Comparison of ENCODE assay signal across 22 cellular contexts in the genomic region with DNA sequence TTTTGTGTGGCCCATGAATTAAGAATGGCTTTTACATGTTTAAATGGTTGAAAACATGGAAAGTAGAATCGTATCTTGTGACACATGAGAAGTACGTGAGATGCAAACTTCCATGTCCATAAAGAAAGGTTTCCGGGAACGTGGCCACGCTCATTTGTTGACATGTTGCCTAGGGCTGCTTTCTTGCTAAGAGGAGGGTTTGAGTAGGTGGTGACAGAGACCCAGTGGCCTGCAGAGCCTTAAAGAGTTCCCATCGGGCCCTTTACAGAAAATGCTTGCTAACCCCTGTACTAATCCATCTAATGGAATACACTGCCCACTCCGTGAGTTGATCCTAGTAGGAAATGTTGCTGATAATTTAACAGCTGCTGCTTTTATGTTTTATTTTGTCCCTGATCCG. TPM values are rescaled to one million over a fixed set of nuclear protein-coding genes. Genes with fewer than 3 reads are reported as not detected.
"Had no signal": no experiment of that assay in that cellular context is flagged by ENCODE, and none has a peak within 500 bp of the region (broad histone marks: within the 10 kb centered on the region; RNA-seq: fewer than 3 reads in every experiment).

No MANE protein-coding gene starts in this region.

RNA-seq across cellular contexts. Expression of a gene that starts 31.0 kb away (rescaled TPM):
- total RNA-seq: activated CD4-positive, alpha-beta memory T cell treated with anti-CD3 and anti-CD28 coated beads for 36 hours; activated CD4-positive, alpha-beta T cell treated with anti-CD3 and anti-CD28 coated beads for 36 hours; activated CD4-positive, alpha-beta T cell treated with anti-CD3 and anti-CD28 coated beads, Interleukin-2, amount 10 ng/mL, durations not matched to agents 24 days and 14 days; activated CD8-positive, alpha-beta memory T cell treated with anti-CD3 and anti-CD28 coated beads for 36 hours; activated CD8-positive, alpha-beta memory T cell treated with anti-CD3 and anti-CD28 coated beads, Interleukin-2, amount 10 ng/mL, durations not matched to agents 7 days and 5 days; activated CD8-positive, alpha-beta T cell treated with anti-CD3 and anti-CD28 coated beads, Interleukin-2, amount 10 ng/mL, durations not matched to agents 7 days and 5 days; activated naive CD8-positive, alpha-beta T cell treated with anti-CD3 and anti-CD28 coated beads, Interleukin-2, amount 10 ng/mL, durations not matched to agents 7 days and 5 days; activated T-helper 1 cell treated with anti-CD3 and anti-CD28 coated beads, Interleukin-12 subunit alpha, Interleukin-12 subunit beta, Interleukin-2, Interleukin-4 antibody, amounts not matched to agents 30 ng/mL and 10 ng/mL and 1 ng/mL, durations not matched to agents 14 hours and 24 hours and 36 hours; activated T-helper 2 cell treated with anti-CD3 and anti-CD28 coated beads, Interferon-gamma antibody, Interleukin-2, Interleukin-4, amounts not matched to agents 10 μg/mL and 5 μg/mL and 100 μg/mL, durations not matched to agents 14 hours and 24 hours and 36 hours; ascending aorta; colonic mucosa; dermis microvascular lymphatic vessel endothelial cell; endothelial cell of umbilical vein; esophagus squamous epithelium; fibroblast of lung; fibroblast of villous mesenchyme; gastroesophageal sphincter; glomerular endothelial cell; T-helper 17 cell had no signal
- polyA plus RNA-seq: cardiac muscle cell, endothelial cell of umbilical vein, esophagus, fibroblast of lung had no signal

RNA-seq across cellular contexts. Expression of a gene that starts 55.5 kb away (rescaled TPM):
- total RNA-seq: activated CD4-positive, alpha-beta T cell treated with anti-CD3 and anti-CD28 coated beads for 36 hours; activated CD4-positive, alpha-beta T cell treated with anti-CD3 and anti-CD28 coated beads, Interleukin-2, amount 10 ng/mL, durations not matched to agents 24 days and 14 days; activated CD8-positive, alpha-beta memory T cell treated with anti-CD3 and anti-CD28 coated beads for 36 hours; activated CD8-positive, alpha-beta T cell treated with anti-CD3 and anti-CD28 coated beads, Interleukin-2, amount 10 ng/mL, durations not matched to agents 7 days and 5 days; activated naive CD4-positive, alpha-beta T cell treated with anti-CD3 and anti-CD28 coated beads for 36 hours; activated naive CD8-positive, alpha-beta T cell treated with anti-CD3 and anti-CD28 coated beads, Interleukin-2, amount 10 ng/mL, durations not matched to agents 7 days and 5 days; activated T-helper 1 cell treated with anti-CD3 and anti-CD28 coated beads, Interleukin-12 subunit alpha, Interleukin-12 subunit beta, Interleukin-2, Interleukin-4 antibody, amounts not matched to agents 30 ng/mL and 10 ng/mL and 1 ng/mL, durations not matched to agents 14 hours and 24 hours and 36 hours; activated T-helper 2 cell treated with anti-CD3 and anti-CD28 coated beads, Interferon-gamma antibody, Interleukin-2, Interleukin-4, amounts not matched to agents 10 μg/mL and 5 μg/mL and 100 μg/mL, durations not matched to agents 14 hours and 24 hours and 36 hours; ascending aorta; colonic mucosa; dermis microvascular lymphatic vessel endothelial cell; endothelial cell of umbilical vein; esophagus squamous epithelium; fibroblast of villous mesenchyme; gastroesophageal sphincter; glomerular endothelial cell had no signal
- polyA plus RNA-seq: cardiac muscle cell, endothelial cell of umbilical vein, esophagus, fibroblast of lung had no signal
